Comparison of ENCODE assay signal across 22 cellular contexts in the genomic region with DNA sequence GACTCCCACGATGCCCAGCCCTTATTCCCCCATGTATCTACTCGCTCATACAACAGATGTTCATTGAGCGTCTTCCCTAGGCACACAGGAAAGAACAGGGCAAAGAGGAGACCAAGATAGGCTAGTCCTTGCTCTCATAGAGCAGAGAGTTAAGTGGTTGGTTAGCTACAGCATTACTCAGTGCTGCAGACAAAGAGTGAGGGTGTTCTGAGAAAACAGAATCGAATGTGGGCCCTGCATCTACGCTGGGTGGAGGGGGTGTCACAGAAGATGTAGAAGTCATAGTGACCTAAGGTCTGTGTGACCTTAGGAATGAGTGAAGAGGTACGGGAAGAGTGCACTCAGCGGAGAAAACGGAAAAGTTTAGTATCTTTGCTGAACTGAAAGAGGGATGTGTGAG. TPM values are rescaled to one million over a fixed set of nuclear protein-coding genes. Genes with fewer than 3 reads are reported as not detected.
"Had no signal": no experiment of that assay in that cellular context is flagged by ENCODE, and none has a peak within 500 bp of the region (broad histone marks: within the 10 kb centered on the region; RNA-seq: fewer than 3 reads in every experiment).

No MANE protein-coding gene starts in this region.

- H3K27ac ChIP-seq: body of pancreas, colonic mucosa, esophagus muscularis mucosa, hepatocyte, neural progenitor cell, right lobe of liver, tibial nerve, WERI-Rb-1 had no signal

- H3K36me3 ChIP-seq: neural progenitor cell had no signal

- H3K4me1 Mint-ChIP-seq: neural progenitor cell had no signal

- H3K27me3 ChIP-seq: body of pancreas, colonic mucosa, esophagus muscularis mucosa, hepatocyte, neural progenitor cell, right lobe of liver, tibial nerve had no signal

- DNase-seq: activated CD4-positive, alpha-beta T cell treated with anti-CD3 and anti-CD28 coated beads for 4 hours; activated naive CD4-positive, alpha-beta T cell; activated T-cell treated with anti-CD3 and anti-CD28 coated beads, Interleukin-2, amount 50 U/mL, for 72 hours; amniotic stem cell; body of pancreas; caudate nucleus; colonic mucosa; islet precursor cell; midbrain; SK-N-SH; T-cell; WERI-Rb-1 had no signal

- ATAC-seq: body of pancreas, right lobe of liver, T-cell had no signal

- H3K4me3 ChIP-seq: body of pancreas, colonic mucosa, esophagus muscularis mucosa, hepatocyte, neural progenitor cell, right lobe of liver, smooth muscle cell, tibial nerve had no signal

- H3K27me3 Mint-ChIP-seq: T-cell had no signal

- H3K9me3 ChIP-seq: body of pancreas, colonic mucosa, esophagus muscularis mucosa, right lobe of liver, SK-N-SH, tibial nerve had no signal

- H3K4me1 ChIP-seq: body of pancreas, colonic mucosa, esophagus muscularis mucosa, neural progenitor cell, right lobe of liver had no signal

- H3K9me3 Mint-ChIP-seq: activated T-cell treated with anti-CD3 and anti-CD28 coated beads, Interleukin-2, amount 50 U/mL, for 72 hours; neural progenitor cell; T-cell had no signal

- H3K4me3 Mint-ChIP-seq: neural progenitor cell, T-cell had no signal

- H3K27ac Mint-ChIP-seq: neural progenitor cell had no signal

RNA-seq across cellular contexts. Expression of gene NLRP6, which starts 29.1 kb away (rescaled TPM):
- total RNA-seq: hepatocyte, lung microvascular endothelial cell, myocyte, osteocyte, pulmonary artery endothelial cell, smooth muscle cell had no signal
- polyA plus RNA-seq: SK-N-SH, smooth muscle cell had no signal
